11 cellular contexts compared by ENCODE assay signal in the genomic region with DNA sequence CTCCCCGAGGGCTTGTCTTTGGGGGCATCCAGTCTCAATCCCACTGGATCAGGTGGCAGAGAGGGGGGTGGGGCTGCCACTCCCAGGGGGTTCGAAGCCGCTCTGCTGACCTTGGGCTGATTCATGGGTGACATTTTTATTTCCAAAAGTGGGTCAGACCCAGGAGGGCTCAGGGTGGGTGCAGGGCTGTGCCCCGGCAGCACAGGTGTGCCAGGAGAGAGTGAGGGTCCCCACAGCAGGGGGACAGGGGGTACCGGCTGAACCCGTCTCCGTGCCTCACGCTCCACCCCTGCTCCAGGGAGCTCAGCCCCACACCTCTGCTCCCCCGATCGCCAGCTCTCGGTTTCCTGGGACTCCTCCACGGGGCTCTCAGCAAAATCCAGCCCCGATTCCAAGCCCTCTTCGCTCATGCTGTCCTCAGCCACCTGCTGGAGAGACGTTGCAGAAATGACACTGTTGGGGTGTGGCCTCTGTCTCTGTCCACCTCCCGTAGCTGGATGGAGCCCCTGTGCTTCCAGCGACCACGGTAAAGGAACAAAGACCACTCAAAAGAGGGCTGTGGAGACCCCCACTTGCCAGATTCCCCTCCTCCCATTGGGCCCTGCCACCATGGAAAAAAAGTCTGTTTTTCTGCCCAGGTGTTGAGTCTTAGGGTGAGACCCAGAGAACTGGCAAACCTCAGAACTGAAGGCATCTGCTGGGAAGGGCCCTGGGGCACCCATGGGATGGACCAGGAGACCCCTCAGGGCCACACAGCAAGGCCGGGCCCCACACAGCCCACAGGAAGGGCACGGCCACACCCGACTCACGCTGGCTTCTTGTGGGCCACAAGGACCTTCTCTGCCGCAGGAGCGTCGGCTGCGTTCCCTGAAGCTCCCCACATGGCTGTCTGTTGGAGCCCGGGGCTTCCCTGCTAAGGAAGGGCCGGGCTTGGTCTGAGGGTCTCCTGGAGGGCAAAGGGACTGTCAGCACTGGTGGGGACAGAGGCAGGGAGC. TPM values are rescaled to one million over a fixed set of nuclear protein-coding genes. Genes with fewer than 3 reads are reported as not detected.
DNase-seq lines count a peak whose midpoint lies in the region; ATAC-seq and TF ChIP-seq lines count a peak whose summit lies in the region.
"Had no signal": no experiment of that assay in that cellular context is flagged by ENCODE, and none has a peak within 500 bp of the region (broad histone marks: within the 10 kb centered on the region; RNA-seq: fewer than 3 reads in every experiment).

No MANE protein-coding gene starts in this region.

- no peaks in the 10 kb centered on the region for H3K79me1 ChIP-seq in IMR-90 (ENCODE audit: low read depth in 1 of 2, low read length in 2 of 2)

- dilution Hi-C loops in IMR-90 (cut with HindIII; ENCODE audit: low sequenced_read_pairs, unreplicated experiment): no loop called here

- no TSS peak for BruUV-seq in IMR-90 (replicated peaks; lab: Mats Ljungman, UMichigan)

- H4K5ac ChIP-seq in IMR-90 (ENCODE audit: low read depth, low read length): no peak overlapping the region

- no peaks in the 10 kb centered on the region for H3K9me1 ChIP-seq in IMR-90 (ENCODE audit: insufficient read depth, low read length)

- CTCF ChIA-PET in IMR-90 (lab: Yijun Ruan, JAX): no interaction called here

- intact Hi-C loops in right cardiac atrium (cut with DNase I): no loop called here
- intact Hi-C loops in left ventricle myocardium superior (cut with micrococcal nuclease): no loop called here
- intact Hi-C loops in IMR-90 (cut with micrococcal nuclease): no loop called here

- H2AFZ ChIP-seq in IMR-90 (replicated peaks; ENCODE audit: low read length, poor library complexity): no peak overlapping the region

- POLR2A ChIA-PET in IMR-90 (lab: Charles Lee; ENCODE audit: unreplicated experiment): no interaction called here

- H3K23ac ChIP-seq in IMR-90 (ENCODE audit: low read depth, low read length): no peak overlapping the region

- H3K9me3 ChIP-seq in right cardiac atrium (ENCODE audit: control insufficient read depth, low read length) (no peaks in the 10 kb centered on the region), IMR-90 (ENCODE audit: control insufficient read depth, insufficient read depth, low read length) (no peaks in the 10 kb centered on the region)
- H3K9me3 ChIP-seq: body of pancreas had no signal

- H3K14ac ChIP-seq in IMR-90 (replicated peaks; ENCODE audit: low read depth, low read length): no peak overlapping the region

- TF ChIP-seq RAD21 in IMR-90 (IDR thresholded peaks at IDR 0.05; ENCODE audit: low read length): no peak

- H3K27ac ChIP-seq in right cardiac atrium (ENCODE audit: low read length): no peak overlapping the region
- H3K27ac ChIP-seq in IMR-90 (ENCODE audit: insufficient read depth, low read length): no peak overlapping the region
- H3K27ac ChIP-seq: body of pancreas, SK-N-MC had no signal

- H3K4me1 ChIP-seq in right cardiac atrium (ENCODE audit: control insufficient read depth, insufficient read depth, low read length) (no peaks in the 10 kb centered on the region), IMR-90 (ENCODE audit: control insufficient read depth, insufficient read depth, low read length) (peaks cover 5% of the 10 kb centered on the region)

- H3K4ac ChIP-seq in IMR-90 (ENCODE audit: low read depth, low read length): no peak overlapping the region

- no peak overlapping the region for H4K91ac ChIP-seq in IMR-90 (ENCODE audit: insufficient read depth, low read depth, low read length)

- no peak overlapping the region for H2AK5ac ChIP-seq in IMR-90 (ENCODE audit: low read depth, low read length)

- H3K9ac ChIP-seq in IMR-90 (ENCODE audit: low read depth, low read length): no peak overlapping the region

- in situ Hi-C loops in IMR-90 (cut with MboI; ENCODE audit: low sequenced_read_pairs): no loop called here

- H4K20me1 ChIP-seq in IMR-90 (ENCODE audit: insufficient read depth, low read length): no peaks in the 10 kb centered on the region

- H3K4me3 ChIP-seq in right cardiac atrium (ENCODE audit: low read length) (no peak overlapping the region), IMR-90 (ENCODE audit: insufficient read depth, low read depth, low read length) (no peak overlapping the region), choroid plexus epithelial cell (ENCODE audit: low read depth, low read length) (no peak overlapping the region)
- H3K4me3 ChIP-seq: body of pancreas, SK-N-MC had no signal

- H4K8ac ChIP-seq in IMR-90 (ENCODE audit: low read depth in 2 of 2, low read length in 2 of 2): no peak overlapping the region

- no peak overlapping the region for H3K18ac ChIP-seq in IMR-90 (ENCODE audit: low read depth, low read length)

- H2BK5ac ChIP-seq in IMR-90 (ENCODE audit: low read depth, low read length, poor library complexity, severe bottlenecking): no peak overlapping the region

- no peak overlapping the region for H3K56ac ChIP-seq in IMR-90 (ENCODE audit: extremely low read depth, insufficient read depth, low read length)

- H2AK9ac ChIP-seq in IMR-90 (replicated peaks; ENCODE audit: low read depth, low read length, poor library complexity): peak overlapping the region; percentile 29

- no peak overlapping the region for H2BK20ac ChIP-seq in IMR-90 (ENCODE audit: low read depth, low read length)

- H2BK15ac ChIP-seq in IMR-90 (ENCODE audit: low read depth, low read length): no peak overlapping the region

- ATAC-seq in right cardiac atrium (no peak), left ventricle myocardium superior (no peak), IMR-90 (ENCODE audit: low read depth) (no peak), GM21529 (IDR thresholded peaks at IDR 0.05; ENCODE audit: unreplicated experiment) (no peak)
- ATAC-seq: body of pancreas had no signal

- H3K27me3 ChIP-seq in right cardiac atrium (ENCODE audit: control insufficient read depth, insufficient read depth) (no peaks in the 10 kb centered on the region), IMR-90 (ENCODE audit: control insufficient read depth, insufficient read depth, low read length) (peaks cover 23% of the 10 kb centered on the region)
- H3K27me3 ChIP-seq: body of pancreas had no signal

- no peak overlapping the region for H2BK120ac ChIP-seq in IMR-90 (ENCODE audit: low read depth, low read length)

- H3K36me3 ChIP-seq in IMR-90 (ENCODE audit: control insufficient read depth, insufficient read depth, low read length): no peaks in the 10 kb centered on the region

- DNase-seq in right cardiac atrium: peak in 2 of 3 donors; percentile 24 to 40
- no peak for DNase-seq in left ventricle myocardium superior
- no peak for DNase-seq in IMR-90
- DNase-seq in choroid plexus epithelial cell (ENCODE audit: low read depth): no peak
- no peak for DNase-seq in RKO (ENCODE audit: low spot score)
- DNase-seq in NCI-H510A (lab: John Stamatoyannopoulos, UW): no peak
- DNase-seq in islet precursor cell: no peak
- DNase-seq: NCI-H510A treated with DMSO at 0.1 percent for 48 hours had no signal

- 71% methylated on average over 28 of the region's 28 CpGs for WGBS in right cardiac atrium
- WGBS in IMR-90 (ENCODE audit: extremely low coverage in 2 of 2, insufficient read length in 1 of 2), 2 experiments: 67% methylated on average over 15 of the region's 28 CpGs; no CpG with 5 or more reads in 1 of the 2 experiments

- H3K4me2 ChIP-seq in IMR-90 (ENCODE audit: low read depth, low read length): no peak overlapping the region

- no peak for TF ChIP-seq POLR2A in IMR-90 (IDR thresholded peaks at IDR 0.05; ENCODE audit: low read depth, low read length)

- TF ChIP-seq CTCF in IMR-90 (conservative IDR thresholded peaks at IDR 0.05; ENCODE audit: low read depth, low read length): no peak
- peak; percentile 10 for TF ChIP-seq CTCF in choroid plexus epithelial cell (conservative IDR thresholded peaks at IDR 0.05; ENCODE audit: low read depth, low read length)

TF ChIP-seq in IMR-90, 13 proteins besides CTCF, POLR2A, EP300 and RAD21:
- no peak for TF ChIP-seq MXI1 (IDR thresholded peaks at IDR 0.05; ENCODE audit: borderline replicate concordance, low read depth, low read length)
- no peak for TF ChIP-seq RFX5 (IDR thresholded peaks at IDR 0.05; ENCODE audit: low read depth, low read length)
- no peak for TF ChIP-seq NFE2L2 (IDR thresholded peaks at IDR 0.05; ENCODE audit: low read depth, low read length)
- TF ChIP-seq MAFK (IDR thresholded peaks at IDR 0.05; ENCODE audit: low read depth, low read length): no peak

RNA-seq across cellular contexts. Expression of a gene that starts 10.6 kb away (rescaled TPM):
- total RNA-seq in right cardiac atrium: 1 to 10 TPM; 5.3 to 9.0 (median 7.5) TPM
- 4.5 TPM for polyA plus RNA-seq in right cardiac atrium
- total RNA-seq in left ventricle myocardium superior: 8.7 TPM
- total RNA-seq in IMR-90 (2012; rRNA removed): 5.0 and 5.9 TPM in 2 replicates
- polyA plus RNA-seq in IMR-90 (2012; rRNA removed): 12.7 and 12.9 TPM in 2 replicates
- 9.2 and 16.0 TPM in 2 replicates for polyA plus RNA-seq in IMR-90 (2012; cell fraction: cytosol; rRNA removed)
- polyA plus RNA-seq in IMR-90 (2012; cell fraction: nucleus; rRNA removed; ENCODE audit: low replicate concordance): 18.3 and 24.7 TPM in 2 replicates

RNA-seq across cellular contexts. Expression of a gene that starts 47.7 kb away (rescaled TPM):
- total RNA-seq in right cardiac atrium (not detected), left ventricle myocardium superior (not detected), IMR-90 (2012; rRNA removed) (not detected in 2 replicates)
- polyA plus RNA-seq in right cardiac atrium (not detected), IMR-90 (2012; rRNA removed) (not detected in 2 replicates)
- polyA plus RNA-seq in IMR-90 (2012; cell fraction: cytosol; rRNA removed): not detected in 2 replicates
- not detected in 2 replicates for polyA plus RNA-seq in IMR-90 (2012; cell fraction: nucleus; rRNA removed; ENCODE audit: low replicate concordance)

RNA-seq across cellular contexts. Expression of a gene that starts 51.3 kb away (rescaled TPM):
- total RNA-seq in right cardiac atrium: not detected
- polyA plus RNA-seq in right cardiac atrium: not detected
- total RNA-seq in left ventricle myocardium superior: not detected
- not detected in 2 replicates for total RNA-seq in IMR-90 (2012; rRNA removed)
- polyA plus RNA-seq in IMR-90 (2012; rRNA removed): not detected in 2 replicates
- not detected in 2 replicates for polyA plus RNA-seq in IMR-90 (2012; cell fraction: cytosol; rRNA removed)
- 0.02 TPM in 1 of 2 replicates, not detected in the other for polyA plus RNA-seq in IMR-90 (2012; cell fraction: nucleus; rRNA removed; ENCODE audit: low replicate concordance)
- total RNA-seq: body of pancreas had no signal

Comparison
In these comparisons a context has a peak if more than half of its experiments do, and no peak if none do; other contexts are left out.
1. DNase-seq: peak in right cardiac atrium (2 of 3); none in left ventricle myocardium superior (single experiment), IMR-90 (single experiment), choroid plexus epithelial cell (single experiment), RKO (single experiment), NCI-H510A (single experiment) and islet precursor cell (single experiment).